8 cellular contexts compared by ENCODE assay signal in genomic region chr1:105793541-105794146, GRCh38.
DNase-seq lines count a peak whose midpoint lies in the region; ATAC-seq and TF ChIP-seq lines count a peak whose summit lies in the region.

No MANE protein-coding gene starts in this region.

- DNase-seq in AG08396 (ENCODE audit: low spot score) (peak; percentile 7), NCI-H748 (lab: John Stamatoyannopoulos, UW; ENCODE audit: unreplicated experiment) (peak; percentile 74), cardiac fibroblast (ENCODE audit: low read depth in 2 of 2) (peak; percentile 29 to 41), midbrain (lab: John Stamatoyannopoulos, UW) (peak; percentile 19), amniotic stem cell (lab: John Stamatoyannopoulos, UW) (no peak)

- no peak overlapping the region for H3K4me3 ChIP-seq in cardiac fibroblast (replicated peaks in 1 of 2; ENCODE audit: low read depth in 2 of 2, low read length in 2 of 2)

- TF ChIP-seq CTCF in GM12874 (IDR thresholded peaks at IDR 0.05; ENCODE audit: insufficient read depth, low read depth, low read length) (peak; percentile 61), cardiac fibroblast (IDR thresholded peaks at IDR 0.05; ENCODE audit: low read depth, low read length) (peak; percentile 45)

- ATAC-seq in HG03439 (IDR thresholded peaks at IDR 0.05; ENCODE audit: unreplicated experiment) (peak; percentile 81), HG02588 (IDR thresholded peaks at IDR 0.05; ENCODE audit: unreplicated experiment) (no peak)
